14 cellular contexts compared by ENCODE assay signal in genomic region chr10:131816157-131816775, GRCh38.
"Had no signal": no experiment of that assay in that cellular context is flagged by ENCODE, and none has a peak within 500 bp of the region (broad histone marks: within the 10 kb centered on the region; RNA-seq: fewer than 3 reads in every experiment).

No MANE protein-coding gene starts in this region.

- ATAC-seq: activated T-cell treated with anti-CD3 and anti-CD28 coated beads, Interleukin-2, amount 50 U/mL, for 72 hours; heart left ventricle; right cardiac atrium; stimulated activated memory B cell treated with anti-CD40 and anti-IgM and Interleukin-4, amounts not matched to agents 10 μg/mL and 1 μg/mL and 100 μg/mL, for 72 hours; upper lobe of right lung had no signal

- H3K4me3 ChIP-seq: heart left ventricle, smooth muscle cell, suprapubic skin, upper lobe of right lung had no signal

- H3K27me3 Mint-ChIP-seq: activated CD4-positive, alpha-beta T cell treated with anti-CD3 and anti-CD28 coated beads, Interleukin-2, amount 10 ng/mL, durations not matched to agents 7 days and 5 days; activated naive CD8-positive, alpha-beta T cell treated with anti-CD3 and anti-CD28 coated beads, Interleukin-2, amount 10 ng/mL, durations not matched to agents 7 days and 5 days had no signal

- H3K9me3 ChIP-seq: heart left ventricle, suprapubic skin, upper lobe of right lung had no signal

- H3K27ac ChIP-seq: heart left ventricle, suprapubic skin, upper lobe of right lung had no signal

- H3K4me3 Mint-ChIP-seq: activated CD4-positive, alpha-beta T cell treated with anti-CD3 and anti-CD28 coated beads, Interleukin-2, amount 10 ng/mL, durations not matched to agents 7 days and 5 days; activated naive CD8-positive, alpha-beta T cell treated with anti-CD3 and anti-CD28 coated beads, Interleukin-2, amount 10 ng/mL, durations not matched to agents 7 days and 5 days; activated T-cell treated with anti-CD3 and anti-CD28 coated beads, Interleukin-2, amount 50 U/mL, for 72 hours; stimulated activated memory B cell treated with anti-CD40 and anti-IgM and Interleukin-4, amounts not matched to agents 10 μg/mL and 1 μg/mL and 100 μg/mL, for 72 hours had no signal

- H3K4me1 ChIP-seq: heart left ventricle, suprapubic skin, upper lobe of right lung had no signal

- H3K4me1 Mint-ChIP-seq: activated CD4-positive, alpha-beta T cell treated with anti-CD3 and anti-CD28 coated beads, Interleukin-2, amount 10 ng/mL, durations not matched to agents 7 days and 5 days; activated naive CD8-positive, alpha-beta T cell treated with anti-CD3 and anti-CD28 coated beads, Interleukin-2, amount 10 ng/mL, durations not matched to agents 7 days and 5 days; stimulated activated memory B cell treated with anti-CD40 and anti-IgM and Interleukin-4, amounts not matched to agents 10 μg/mL and 1 μg/mL and 100 μg/mL, for 72 hours had no signal

- H3K36me3 ChIP-seq: heart left ventricle, suprapubic skin, upper lobe of right lung had no signal

- H3K27ac Mint-ChIP-seq: activated CD4-positive, alpha-beta T cell treated with anti-CD3 and anti-CD28 coated beads, Interleukin-2, amount 10 ng/mL, durations not matched to agents 7 days and 5 days; activated naive CD8-positive, alpha-beta T cell treated with anti-CD3 and anti-CD28 coated beads, Interleukin-2, amount 10 ng/mL, durations not matched to agents 7 days and 5 days; activated T-cell treated with anti-CD3 and anti-CD28 coated beads, Interleukin-2, amount 50 U/mL, for 72 hours; stimulated activated memory B cell treated with anti-CD40 and anti-IgM and Interleukin-4, amounts not matched to agents 10 μg/mL and 1 μg/mL and 100 μg/mL, for 72 hours had no signal

- FAIRE-seq: endothelial cell of umbilical vein, frontal cortex, islet of Langerhans had no signal

- H3K36me3 Mint-ChIP-seq: activated naive CD8-positive, alpha-beta T cell treated with anti-CD3 and anti-CD28 coated beads, Interleukin-2, amount 10 ng/mL, durations not matched to agents 7 days and 5 days; stimulated activated memory B cell treated with anti-CD40 and anti-IgM and Interleukin-4, amounts not matched to agents 10 μg/mL and 1 μg/mL and 100 μg/mL, for 72 hours had no signal

- DNase-seq: activated CD4-positive, alpha-beta T cell treated with anti-CD3 and anti-CD28 coated beads, Interleukin-2, amount 10 ng/mL, durations not matched to agents 7 days and 5 days; activated CD4-positive, CD25-positive, alpha-beta regulatory T cell; activated T-cell treated with anti-CD3 and anti-CD28 coated beads, Interleukin-2, amount 50 U/mL, for 72 hours; anterior cingulate cortex; upper lobe of right lung had no signal

- H3K9me3 Mint-ChIP-seq: activated CD4-positive, alpha-beta T cell treated with anti-CD3 and anti-CD28 coated beads, Interleukin-2, amount 10 ng/mL, durations not matched to agents 7 days and 5 days; activated naive CD8-positive, alpha-beta T cell treated with anti-CD3 and anti-CD28 coated beads, Interleukin-2, amount 10 ng/mL, durations not matched to agents 7 days and 5 days; activated T-cell treated with anti-CD3 and anti-CD28 coated beads, Interleukin-2, amount 50 U/mL, for 72 hours had no signal
